Comparison of ENCODE assay signal across 1 cellular context in the genomic region with DNA sequence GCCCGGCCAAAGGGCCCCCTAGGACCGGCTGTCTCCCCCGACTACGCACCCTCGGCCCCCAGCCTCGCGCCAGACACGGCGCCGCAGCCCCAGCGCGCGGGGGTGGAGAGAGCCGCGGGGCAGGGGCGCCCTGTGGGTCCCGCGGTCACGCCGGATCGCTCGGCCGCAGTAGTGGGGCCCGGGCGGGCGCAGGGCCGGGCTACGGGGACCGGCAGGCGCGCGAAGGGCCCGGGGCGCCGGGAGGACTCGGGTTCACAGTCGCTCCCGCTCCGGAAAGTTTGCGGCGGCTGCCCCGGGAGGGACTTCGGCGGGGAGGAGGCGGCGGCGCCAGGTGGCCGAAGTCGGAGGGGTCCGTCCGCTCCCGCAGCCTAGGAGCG.
TF ChIP-seq lines count a peak whose summit lies in the region.

No MANE protein-coding gene starts in this region.

TF ChIP-seq in K562, 482 proteins besides CTCF, POLR2A, EP300 and RAD21 (continued from another document and continues in another):
- TF ChIP-seq, protein P1, sequence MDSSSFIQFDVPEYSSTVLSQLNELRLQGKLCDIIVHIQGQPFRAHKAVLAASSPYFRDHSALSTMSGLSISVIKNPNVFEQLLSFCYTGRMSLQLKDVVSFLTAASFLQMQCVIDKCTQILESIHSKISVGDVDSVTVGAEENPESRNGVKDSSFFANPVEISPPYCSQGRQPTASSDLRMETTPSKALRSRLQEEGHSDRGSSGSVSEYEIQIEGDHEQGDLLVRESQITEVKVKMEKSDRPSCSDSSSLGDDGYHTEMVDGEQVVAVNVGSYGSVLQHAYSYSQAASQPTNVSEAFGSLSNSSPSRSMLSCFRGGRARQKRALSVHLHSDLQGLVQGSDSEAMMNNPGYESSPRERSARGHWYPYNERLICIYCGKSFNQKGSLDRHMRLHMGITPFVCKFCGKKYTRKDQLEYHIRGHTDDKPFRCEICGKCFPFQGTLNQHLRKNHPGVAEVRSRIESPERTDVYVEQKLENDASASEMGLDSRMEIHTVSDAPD (CRISPR knock-in tag; IDR thresholded peaks at IDR 0.05), result no peak
- 0 out of 2 replicates have a peak, but pooled peaks have one; percentile 12 for TF ChIP-seq FOSL1 (tag; conservative IDR thresholded peaks at IDR 0.05)
- TF ChIP-seq PTBP1 (IDR thresholded peaks at IDR 0.05; ENCODE audit: low read depth, low read length), result no peak
- TF ChIP-seq SNIP1 (IDR thresholded peaks at IDR 0.05; ENCODE audit: low read depth), result no peak
- 0 out of 2 replicates have a peak, but pooled peaks have one; percentile 1 for TF ChIP-seq ZNF766 (CRISPR knock-in tag; conservative IDR thresholded peaks at IDR 0.05)
- TF ChIP-seq AFF4 (CRISPR knock-in tag; IDR thresholded peaks at IDR 0.05), result no peak
- no peak for TF ChIP-seq POLR2B (IDR thresholded peaks at IDR 0.05; ENCODE audit: low read depth, partially characterized antibody)
- TF ChIP-seq NRF1 (conservative IDR thresholded peaks at IDR 0.05 in 1 of 2, IDR thresholded peaks at IDR 0.05 in 1 of 2), result no peak
- no peak for TF ChIP-seq ZNF282 (CRISPR knock-in tag; IDR thresholded peaks at IDR 0.05)
- no peak for TF ChIP-seq ZNF41 (CRISPR knock-in tag; conservative IDR thresholded peaks at IDR 0.05)
- no peak for TF ChIP-seq KAT8 (IDR thresholded peaks at IDR 0.05; ENCODE audit: low read depth)
- TF ChIP-seq POLR3A (IDR thresholded peaks at IDR 0.05; ENCODE audit: borderline replicate concordance, extremely low read depth, insufficient read depth, insufficient read length), result no peak
- no peak for TF ChIP-seq ZBTB8A (IDR thresholded peaks at IDR 0.05; ENCODE audit: partially characterized antibody)
- TF ChIP-seq REST (CRISPR knock-in tag; IDR thresholded peaks at IDR 0.05; ENCODE audit: low read depth), result 0 out of 2 replicates have a peak, but pooled peaks have one; percentile 22
- TF ChIP-seq STAG1 (CRISPR knock-in tag; IDR thresholded peaks at IDR 0.05; ENCODE audit: borderline replicate concordance), result no peak
- peak; percentile 52; the same call in 1 of the 2 replicates for TF ChIP-seq ZSCAN29 (IDR thresholded peaks at IDR 0.05)
- TF ChIP-seq, protein P2, sequence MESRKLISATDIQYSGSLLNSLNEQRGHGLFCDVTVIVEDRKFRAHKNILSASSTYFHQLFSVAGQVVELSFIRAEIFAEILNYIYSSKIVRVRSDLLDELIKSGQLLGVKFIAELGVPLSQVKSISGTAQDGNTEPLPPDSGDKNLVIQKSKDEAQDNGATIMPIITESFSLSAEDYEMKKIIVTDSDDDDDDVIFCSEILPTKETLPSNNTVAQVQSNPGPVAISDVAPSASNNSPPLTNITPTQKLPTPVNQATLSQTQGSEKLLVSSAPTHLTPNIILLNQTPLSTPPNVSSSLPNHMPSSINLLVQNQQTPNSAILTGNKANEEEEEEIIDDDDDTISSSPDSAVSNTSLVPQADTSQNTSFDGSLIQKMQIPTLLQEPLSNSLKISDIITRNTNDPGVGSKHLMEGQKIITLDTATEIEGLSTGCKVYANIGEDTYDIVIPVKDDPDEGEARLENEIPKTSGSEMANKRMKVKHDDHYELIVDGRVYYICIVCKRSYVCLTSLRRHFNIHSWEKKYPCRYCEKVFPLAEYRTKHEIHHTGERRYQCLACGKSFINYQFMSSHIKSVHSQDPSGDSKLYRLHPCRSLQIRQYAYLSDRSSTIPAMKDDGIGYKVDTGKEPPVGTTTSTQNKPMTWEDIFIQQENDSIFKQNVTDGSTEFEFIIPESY (CRISPR knock-in tag; IDR thresholded peaks at IDR 0.05), result no peak; the same call in 1 of the 2 replicates
- TF ChIP-seq SP2 (IDR thresholded peaks at IDR 0.05; ENCODE audit: extremely low read depth, low read depth, low read length, poor library complexity, severe bottlenecking), result no peak
- TF ChIP-seq ZNF143 (CRISPR knock-in tag; IDR thresholded peaks at IDR 0.05), result no peak
- TF ChIP-seq E2F3 (CRISPR knock-in tag; IDR thresholded peaks at IDR 0.05), result no peak
- TF ChIP-seq ZNF695 (CRISPR knock-in tag; IDR thresholded peaks at IDR 0.05), result no peak
- TF ChIP-seq ZNF668 (CRISPR knock-in tag; IDR thresholded peaks at IDR 0.05), result no peak
- no peak for TF ChIP-seq FOXM1 (IDR thresholded peaks at IDR 0.05; ENCODE audit: low read depth)
- 0 out of 2 replicates have a peak, but pooled peaks have one; percentile 45 for TF ChIP-seq FOXM1 (CRISPR knock-in tag; IDR thresholded peaks at IDR 0.05; ENCODE audit: low read depth)
- TF ChIP-seq ARHGAP35 (IDR thresholded peaks at IDR 0.05; ENCODE audit: partially characterized antibody), result no peak
- TF ChIP-seq, protein P3, sequence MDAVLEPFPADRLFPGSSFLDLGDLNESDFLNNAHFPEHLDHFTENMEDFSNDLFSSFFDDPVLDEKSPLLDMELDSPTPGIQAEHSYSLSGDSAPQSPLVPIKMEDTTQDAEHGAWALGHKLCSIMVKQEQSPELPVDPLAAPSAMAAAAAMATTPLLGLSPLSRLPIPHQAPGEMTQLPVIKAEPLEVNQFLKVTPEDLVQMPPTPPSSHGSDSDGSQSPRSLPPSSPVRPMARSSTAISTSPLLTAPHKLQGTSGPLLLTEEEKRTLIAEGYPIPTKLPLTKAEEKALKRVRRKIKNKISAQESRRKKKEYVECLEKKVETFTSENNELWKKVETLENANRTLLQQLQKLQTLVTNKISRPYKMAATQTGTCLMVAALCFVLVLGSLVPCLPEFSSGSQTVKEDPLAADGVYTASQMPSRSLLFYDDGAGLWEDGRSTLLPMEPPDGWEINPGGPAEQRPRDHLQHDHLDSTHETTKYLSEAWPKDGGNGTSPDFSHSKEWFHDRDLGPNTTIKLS (IDR thresholded peaks at IDR 0.05; ENCODE audit: borderline replicate concordance, low read depth), result no peak
- no peak for TF ChIP-seq ZKSCAN3 (CRISPR knock-in tag; IDR thresholded peaks at IDR 0.05)
- no peak for TF ChIP-seq CBFA2T2 (conservative IDR thresholded peaks at IDR 0.05)
- TF ChIP-seq BCOR (IDR thresholded peaks at IDR 0.05), result no peak
- TF ChIP-seq ZBTB7A (IDR thresholded peaks at IDR 0.05; ENCODE audit: borderline replicate concordance, control insufficient read depth, low read depth, low read length), result peak; percentile 76; the same call in 1 of the 2 replicates
- TF ChIP-seq ZNF253 (CRISPR knock-in tag; conservative IDR thresholded peaks at IDR 0.05), result no peak
- TF ChIP-seq DNMT1 (IDR thresholded peaks at IDR 0.05), result no peak
- TF ChIP-seq ARNT (IDR thresholded peaks at IDR 0.05), result no peak
- TF ChIP-seq PYGO2 (tag; IDR thresholded peaks at IDR 0.05), result no peak
- TF ChIP-seq, protein P4, sequence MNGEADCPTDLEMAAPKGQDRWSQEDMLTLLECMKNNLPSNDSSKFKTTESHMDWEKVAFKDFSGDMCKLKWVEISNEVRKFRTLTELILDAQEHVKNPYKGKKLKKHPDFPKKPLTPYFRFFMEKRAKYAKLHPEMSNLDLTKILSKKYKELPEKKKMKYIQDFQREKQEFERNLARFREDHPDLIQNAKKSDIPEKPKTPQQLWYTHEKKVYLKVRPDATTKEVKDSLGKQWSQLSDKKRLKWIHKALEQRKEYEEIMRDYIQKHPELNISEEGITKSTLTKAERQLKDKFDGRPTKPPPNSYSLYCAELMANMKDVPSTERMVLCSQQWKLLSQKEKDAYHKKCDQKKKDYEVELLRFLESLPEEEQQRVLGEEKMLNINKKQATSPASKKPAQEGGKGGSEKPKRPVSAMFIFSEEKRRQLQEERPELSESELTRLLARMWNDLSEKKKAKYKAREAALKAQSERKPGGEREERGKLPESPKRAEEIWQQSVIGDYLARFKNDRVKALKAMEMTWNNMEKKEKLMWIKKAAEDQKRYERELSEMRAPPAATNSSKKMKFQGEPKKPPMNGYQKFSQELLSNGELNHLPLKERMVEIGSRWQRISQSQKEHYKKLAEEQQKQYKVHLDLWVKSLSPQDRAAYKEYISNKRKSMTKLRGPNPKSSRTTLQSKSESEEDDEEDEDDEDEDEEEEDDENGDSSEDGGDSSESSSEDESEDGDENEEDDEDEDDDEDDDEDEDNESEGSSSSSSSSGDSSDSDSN (IDR thresholded peaks at IDR 0.05; ENCODE audit: borderline replicate concordance in 1 of 2, low read depth in 2 of 2, low read length in 2 of 2), result 0 out of 4 replicates have a peak, but pooled peaks of 1 of the 2 experiments have one; percentile 7
- TF ChIP-seq CCNT2 (IDR thresholded peaks at IDR 0.05; ENCODE audit: borderline replicate concordance, extremely low read depth, insufficient read length, low read depth, low read length), result no peak
- no peak for TF ChIP-seq ZNF146 (CRISPR knock-in tag; IDR thresholded peaks at IDR 0.05; ENCODE audit: unreplicated experiment)
- 0 out of 2 replicates have a peak, but pooled peaks have one; percentile 10 for TF ChIP-seq VEZF1 (CRISPR knock-in tag; IDR thresholded peaks at IDR 0.05)
- no peak for TF ChIP-seq NCOA1 (IDR thresholded peaks at IDR 0.05; ENCODE audit: low read depth)
- no peak for TF ChIP-seq NBN (IDR thresholded peaks at IDR 0.05; ENCODE audit: low read depth)
- 0 out of 2 replicates have a peak, but pooled peaks have one; percentile 24 for TF ChIP-seq ZNF175 (CRISPR knock-in tag; IDR thresholded peaks at IDR 0.05; ENCODE audit: low read depth)
- TF ChIP-seq, protein P5, sequence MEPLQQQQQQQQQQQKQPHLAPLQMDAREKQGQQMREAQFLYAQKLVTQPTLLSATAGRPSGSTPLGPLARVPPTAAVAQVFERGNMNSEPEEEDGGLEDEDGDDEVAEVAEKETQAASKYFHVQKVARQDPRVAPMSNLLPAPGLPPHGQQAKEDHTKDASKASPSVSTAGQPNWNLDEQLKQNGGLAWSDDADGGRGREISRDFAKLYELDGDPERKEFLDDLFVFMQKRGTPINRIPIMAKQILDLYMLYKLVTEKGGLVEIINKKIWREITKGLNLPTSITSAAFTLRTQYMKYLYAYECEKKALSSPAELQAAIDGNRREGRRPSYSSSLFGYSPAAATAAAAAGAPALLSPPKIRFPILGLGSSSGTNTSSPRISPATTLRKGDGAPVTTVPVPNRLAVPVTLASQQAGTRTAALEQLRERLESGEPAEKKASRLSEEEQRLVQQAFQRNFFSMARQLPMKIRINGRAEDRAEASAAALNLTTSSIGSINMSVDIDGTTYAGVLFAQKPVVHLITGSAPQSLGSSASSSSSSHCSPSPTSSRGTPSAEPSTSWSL (CRISPR knock-in tag; IDR thresholded peaks at IDR 0.05; ENCODE audit: borderline replicate concordance), result no peak
- TF ChIP-seq SMARCC2 (IDR thresholded peaks at IDR 0.05; ENCODE audit: low read depth), result no peak
- TF ChIP-seq ARID1B (IDR thresholded peaks at IDR 0.05), result no peak
- TF ChIP-seq NFXL1 (CRISPR knock-in tag; IDR thresholded peaks at IDR 0.05), result no peak
